10 cellular contexts compared by ENCODE assay signal in the genomic region with DNA sequence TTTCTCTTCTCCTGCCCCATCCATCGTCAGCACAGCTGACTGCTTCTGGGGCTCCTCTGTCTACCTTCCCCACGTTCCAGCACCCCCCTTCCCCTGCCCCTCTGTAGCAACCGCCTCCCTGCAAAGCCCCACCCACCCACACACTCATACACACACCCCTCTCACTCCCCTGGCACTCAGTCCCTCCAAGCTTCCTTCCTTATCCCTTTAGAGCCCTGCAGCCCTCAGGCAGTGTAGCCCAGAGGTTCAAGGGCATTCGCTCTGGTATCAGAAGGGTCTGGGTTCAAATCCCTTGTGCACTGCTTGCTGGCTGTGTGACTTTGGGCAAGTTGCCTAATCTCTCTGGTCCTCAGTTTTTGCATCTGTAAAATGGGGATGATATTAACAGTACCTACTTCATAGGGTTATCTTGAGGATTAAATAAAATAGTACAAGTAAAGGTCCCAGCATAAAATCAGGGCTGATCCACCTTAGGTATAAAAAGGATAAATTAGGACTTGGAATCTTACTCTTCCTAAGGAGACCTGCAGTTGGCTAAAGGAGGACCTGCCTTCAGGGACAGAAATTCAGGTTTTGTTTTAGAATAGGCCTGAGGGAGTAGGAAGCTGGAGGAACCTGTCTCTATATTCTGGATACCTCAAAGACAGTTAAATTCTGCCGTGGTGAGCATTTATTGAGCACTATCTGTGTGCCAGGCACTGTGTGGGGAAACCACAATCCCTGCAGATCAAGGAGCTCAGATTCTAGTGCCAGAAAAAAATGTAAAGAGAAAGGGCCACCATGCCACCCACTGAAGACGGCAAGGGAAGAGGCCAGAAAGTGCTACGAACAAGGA.
DNase-seq lines count a peak whose midpoint lies in the region; ATAC-seq and TF ChIP-seq lines count a peak whose summit lies in the region.
"Had no signal": no experiment of that assay in that cellular context is flagged by ENCODE, and none has a peak within 500 bp of the region (broad histone marks: within the 10 kb centered on the region; RNA-seq: fewer than 3 reads in every experiment).

No MANE protein-coding gene starts in this region.

- no peaks in the 10 kb centered on the region for H3K79me1 ChIP-seq in IMR-90 (ENCODE audit: low read depth in 1 of 2, low read length in 2 of 2)

- H3K27me3 ChIP-seq in IMR-90 (ENCODE audit: control insufficient read depth, insufficient read depth, low read length): no peaks in the 10 kb centered on the region
- H3K27me3 ChIP-seq in lower lobe of right lung (ENCODE audit: low read depth): no peaks in the 10 kb centered on the region
- H3K27me3 ChIP-seq in testis: no peaks in the 10 kb centered on the region
- H3K27me3 ChIP-seq in CD8-positive, alpha-beta memory T cell (ENCODE audit: insufficient read depth, low read length, poor library complexity, severe bottlenecking): no peaks in the 10 kb centered on the region

- H4K91ac ChIP-seq in IMR-90 (ENCODE audit: insufficient read depth, low read depth, low read length): peak overlapping the region; percentile 98

- no peaks in the 10 kb centered on the region for H3K36me3 Mint-ChIP-seq in CD8-positive, alpha-beta memory T cell

- peaks cover 14% of the 10 kb centered on the region for H3K9me1 ChIP-seq in IMR-90 (ENCODE audit: insufficient read depth, low read length)

- CTCF ChIA-PET in IMR-90 (lab: Yijun Ruan, JAX): interaction anchor here (0.6 to 1.1 kb wide), 2 partner anchors 17 to 38 kb away, joined by 3 read pairs; no protein-coding TSS in a partner anchor
- CTCF ChIA-PET in CD8-positive, alpha-beta memory T cell (lab: Charles Lee): no interaction called here

- H3K4me3 ChIP-seq in IMR-90 (ENCODE audit: insufficient read depth, low read depth, low read length) (no peak overlapping the region), coronary artery (peak overlapping the region; percentile 41), lower lobe of right lung (peak overlapping the region; percentile 17), testis (no peak overlapping the region)
- no peak overlapping the region for H3K4me3 ChIP-seq in CD8-positive, alpha-beta memory T cell (ENCODE audit: low read length)

- H3K27me3 Mint-ChIP-seq in CD8-positive, alpha-beta memory T cell: peaks cover 1 to 23% of the 10 kb centered on the region in 2 donors

- H2AK5ac ChIP-seq in IMR-90 (ENCODE audit: low read depth, low read length): peak overlapping the region; percentile 80

- intact Hi-C loops in IMR-90 (cut with micrococcal nuclease): no loop called here
- intact Hi-C loops in lower lobe of right lung (cut with DNase I): no loop called here
- intact Hi-C loops in testis (cut with DNase I; ENCODE audit: low total_unique reads): no loop called here

- peak; percentile 75 for ATAC-seq in IMR-90 (ENCODE audit: low read depth)
- peak; percentile 81 to 83 for ATAC-seq in lower lobe of right lung
- no peak for ATAC-seq in HG02588 (IDR thresholded peaks at IDR 0.05; ENCODE audit: unreplicated experiment)
- ATAC-seq in HG03432 (IDR thresholded peaks at IDR 0.05; ENCODE audit: unreplicated experiment): no peak

- H3K4me2 ChIP-seq in IMR-90 (ENCODE audit: low read depth, low read length): peak overlapping the region; percentile 27

- WGBS in IMR-90 (ENCODE audit: extremely low coverage in 2 of 2, insufficient read length in 1 of 2), 2 experiments: 39% methylated on average over 3 of the region's 7 CpGs; no CpG with 5 or more reads in 1 of the 2 experiments
- WGBS in testis, 2 donors: 30 to 52% methylated on average over 7 of the region's 7 CpGs

- H3K4me1 Mint-ChIP-seq in CD8-positive, alpha-beta memory T cell: peaks cover 11 to 25% (median 22%) of the 10 kb centered on the region in 3 donors

- peak overlapping the region; percentile 67 for H3K14ac ChIP-seq in IMR-90 (replicated peaks; ENCODE audit: low read depth, low read length)

- H3K9me3 ChIP-seq in IMR-90 (ENCODE audit: control insufficient read depth, insufficient read depth, low read length) (no peaks in the 10 kb centered on the region), lower lobe of right lung (no peaks in the 10 kb centered on the region), testis (no peaks in the 10 kb centered on the region)
- H3K9me3 ChIP-seq in CD8-positive, alpha-beta memory T cell (ENCODE audit: low read length): no peaks in the 10 kb centered on the region

- H3K36me3 ChIP-seq in IMR-90 (ENCODE audit: control insufficient read depth, insufficient read depth, low read length) (no peaks in the 10 kb centered on the region), lower lobe of right lung (no peaks in the 10 kb centered on the region), testis (ENCODE audit: low read depth, missing control alignments) (no peaks in the 10 kb centered on the region)
- H3K36me3 ChIP-seq in CD8-positive, alpha-beta memory T cell (ENCODE audit: insufficient read depth, low read length): no peaks in the 10 kb centered on the region

- H2AK9ac ChIP-seq in IMR-90 (replicated peaks; ENCODE audit: low read depth, low read length, poor library complexity): peak overlapping the region; percentile 80

- BruUV-seq in IMR-90 (replicated peaks; lab: Mats Ljungman, UMichigan): no TSS peak

- H2BK5ac ChIP-seq in IMR-90 (ENCODE audit: low read depth, low read length, poor library complexity, severe bottlenecking): peak overlapping the region; percentile 17

- in situ Hi-C loops in IMR-90 (cut with MboI; ENCODE audit: low sequenced_read_pairs): no loop called here

- peak overlapping the region; percentile 58 for H3K27ac ChIP-seq in IMR-90 (ENCODE audit: insufficient read depth, low read length)
- peak overlapping the region in 1 of 2 donors; percentile 68 for H3K27ac ChIP-seq in coronary artery
- H3K27ac ChIP-seq in lower lobe of right lung: peak overlapping the region; percentile 49
- peak overlapping the region; percentile 68 to 69 for H3K27ac ChIP-seq in testis
- H3K27ac ChIP-seq in CD8-positive, alpha-beta memory T cell (ENCODE audit: low read depth, low read length): no peak overlapping the region

- TF ChIP-seq CTCF in IMR-90 (conservative IDR thresholded peaks at IDR 0.05; ENCODE audit: low read depth, low read length) (no peak), coronary artery (IDR thresholded peaks at IDR 0.05) (no peak), lower lobe of right lung (IDR thresholded peaks at IDR 0.05) (no peak), testis (IDR thresholded peaks at IDR 0.05) (no peak)

- peak overlapping the region; percentile 60 for H2BK20ac ChIP-seq in IMR-90 (ENCODE audit: low read depth, low read length)

- peak overlapping the region; percentile 94 for H2AFZ ChIP-seq in IMR-90 (replicated peaks; ENCODE audit: low read length, poor library complexity)

- H3K18ac ChIP-seq in IMR-90 (ENCODE audit: low read depth, low read length): peak overlapping the region; percentile 35

- peak overlapping the region in 1 of 7 donors; percentile 68 for H3K4me3 Mint-ChIP-seq in CD8-positive, alpha-beta memory T cell

- peak overlapping the region; percentile 96; the same call in 1 of the 3 replicates for H2BK15ac ChIP-seq in IMR-90 (ENCODE audit: low read depth, low read length)

- 0 out of 2 replicates have a peak overlapping the region, but pooled peaks have one; percentile 8 for H3K56ac ChIP-seq in IMR-90 (ENCODE audit: extremely low read depth, insufficient read depth, low read length)

- H3K4ac ChIP-seq in IMR-90 (ENCODE audit: low read depth, low read length): peak overlapping the region; percentile 97

- H3K9ac ChIP-seq in IMR-90 (ENCODE audit: low read depth, low read length): peak overlapping the region; percentile 21; the same call in 1 of the 2 replicates

- H3K4me1 ChIP-seq in IMR-90 (ENCODE audit: control insufficient read depth, insufficient read depth, low read length) (peaks cover 25% of the 10 kb centered on the region), lower lobe of right lung (peaks cover 39% of the 10 kb centered on the region), testis (peaks cover 45% of the 10 kb centered on the region)
- peaks cover 4% of the 10 kb centered on the region for H3K4me1 ChIP-seq in CD8-positive, alpha-beta memory T cell (ENCODE audit: insufficient read depth, low read length)

- no peaks in the 10 kb centered on the region for H4K20me1 ChIP-seq in IMR-90 (ENCODE audit: insufficient read depth, low read length)

- peak overlapping the region in 1 of 8 donors; percentile 66 for H3K27ac Mint-ChIP-seq in CD8-positive, alpha-beta memory T cell

- peak overlapping the region; percentile 92 for H2BK120ac ChIP-seq in IMR-90 (ENCODE audit: low read depth, low read length)

- POLR2A ChIA-PET in IMR-90 (lab: Charles Lee; ENCODE audit: unreplicated experiment): interaction anchor here (0.8 to 1.8 kb wide), 5 partner anchors 24 to 231 kb away, joined by 3 to 5 read pairs (median 4); no protein-coding TSS in a partner anchor
- POLR2A ChIA-PET in CD8-positive, alpha-beta memory T cell (lab: Charles Lee): no interaction called here

- TF ChIP-seq POLR2A in IMR-90 (IDR thresholded peaks at IDR 0.05; ENCODE audit: low read depth, low read length) (no peak), testis (IDR thresholded peaks at IDR 0.05) (no peak)

- dilution Hi-C loops in IMR-90 (cut with HindIII; ENCODE audit: low sequenced_read_pairs, unreplicated experiment): no loop called here

- H4K8ac ChIP-seq in IMR-90 (ENCODE audit: low read depth in 2 of 2, low read length in 2 of 2): peak overlapping the region; percentile 92 to 98; a peak in 3 of 4 replicates

- no peaks in the 10 kb centered on the region for H3K9me3 Mint-ChIP-seq in CD8-positive, alpha-beta memory T cell

- DNase-seq in IMR-90: no peak
- no peak for DNase-seq in coronary artery (ENCODE audit: low spot score)
- DNase-seq in lower lobe of right lung: no peak
- no peak for DNase-seq in testis
- no peak for DNase-seq in CD8-positive, alpha-beta memory T cell
- DNase-seq in activated T-cell treated with anti-CD3 and anti-CD28 coated beads, Interleukin-2, amount 50 U/mL, for 1 hour: no peak
- DNase-seq: NCI-H526 treated with DMSO at 0.1 percent for 48 hours, T-helper 1 cell had no signal

- peak overlapping the region; percentile 71 for H4K5ac ChIP-seq in IMR-90 (ENCODE audit: low read depth, low read length)

- 0 out of 2 replicates have a peak overlapping the region, but pooled peaks have one; percentile 61 for H3K23ac ChIP-seq in IMR-90 (ENCODE audit: low read depth, low read length)

- TF ChIP-seq RAD21 in IMR-90 (IDR thresholded peaks at IDR 0.05; ENCODE audit: low read length): no peak

TF ChIP-seq in IMR-90, 13 proteins besides CTCF, POLR2A, EP300 and RAD21:
- TF ChIP-seq RCOR1 (IDR thresholded peaks at IDR 0.05; ENCODE audit: insufficient replicate concordance, low read length) (peak; percentile 46), CEBPB (IDR thresholded peaks at IDR 0.05; ENCODE audit: low read depth, low read length) (no peak)

Comparison
In these comparisons a context has a peak if more than half of its experiments do, and no peak if none do; other contexts are left out.
1. ATAC-seq: peak in IMR-90 (single experiment) and lower lobe of right lung (2 of 2); none in HG02588 (single experiment) and HG03432 (single experiment).
2. H3K4me3 ChIP-seq: peak in coronary artery (single experiment) and lower lobe of right lung (single experiment); none in IMR-90 (single experiment), testis (0 of 2) and CD8-positive, alpha-beta memory T cell (single experiment).